ENCODE assay signal across 20 cellular contexts in genomic region chr3:13868844-13869724, GRCh38. TPM values are rescaled to one million over a fixed set of nuclear protein-coding genes. Genes with fewer than 3 reads are reported as not detected.
DNase-seq lines count a peak whose midpoint lies in the region; ATAC-seq and TF ChIP-seq lines count a peak whose summit lies in the region.
"Had no signal": no experiment of that assay in that cellular context is flagged by ENCODE, and none has a peak within 500 bp of the region (broad histone marks: within the 10 kb centered on the region; RNA-seq: fewer than 3 reads in every experiment).

No MANE protein-coding gene starts in this region.

- no peak overlapping the region for H3K27ac ChIP-seq in CD4-positive, CD25-positive, alpha-beta regulatory T cell (ENCODE audit: insufficient read depth, low read length, poor library complexity, severe bottlenecking)
- H3K27ac ChIP-seq in CD8-positive, alpha-beta memory T cell (ENCODE audit: low read depth, low read length): peak overlapping the region; percentile 27
- H3K27ac ChIP-seq: BLaER1 treated with 17β-estradiol and CSF1 and Interleukin-3, amounts not matched to agents 10 nM and 100 nM; Peyer's patch had no signal

- intact Hi-C loops in activated CD4-positive, alpha-beta memory T cell treated with anti-CD3 and anti-CD28 coated beads for 36 hours (cut with micrococcal nuclease): loop anchor here (5.0 kb wide), 1 partner anchor 387 kb away; the partner anchor contains the start of gene HDAC11

- H3K27ac Mint-ChIP-seq in activated CD4-positive, alpha-beta memory T cell treated with anti-CD3 and anti-CD28 coated beads for 36 hours: peak overlapping the region; percentile 19
- no peak overlapping the region for H3K27ac Mint-ChIP-seq in activated CD4-positive, alpha-beta memory T cell treated with anti-CD3 and anti-CD28 coated beads, Interleukin-2, amount 10 ng/mL, durations not matched to agents 7 days and 5 days
- peak overlapping the region; percentile 27 to 90 (median 89) for H3K27ac Mint-ChIP-seq in CD4-positive, CD25-positive, alpha-beta regulatory T cell
- peak overlapping the region in 7 of 8 donors; percentile 22 to 92 (median 77) for H3K27ac Mint-ChIP-seq in CD8-positive, alpha-beta memory T cell
- H3K27ac Mint-ChIP-seq in central memory CD8-positive, alpha-beta T cell (ENCODE audit: low read depth): peak overlapping the region; percentile 83
- H3K27ac Mint-ChIP-seq: HFFc6 had no signal

- H3K9me3 Mint-ChIP-seq in activated CD4-positive, alpha-beta memory T cell treated with anti-CD3 and anti-CD28 coated beads for 36 hours: no peaks in the 10 kb centered on the region
- H3K9me3 Mint-ChIP-seq in activated CD4-positive, alpha-beta memory T cell treated with anti-CD3 and anti-CD28 coated beads, Interleukin-2, amount 10 ng/mL, durations not matched to agents 7 days and 5 days: no peaks in the 10 kb centered on the region
- H3K9me3 Mint-ChIP-seq in CD4-positive, CD25-positive, alpha-beta regulatory T cell: peaks cover 0 to 5% (median 2%) of the 10 kb centered on the region in 7 donors
- peaks cover 0 to 2% (median 0%) of the 10 kb centered on the region in 5 donors for H3K9me3 Mint-ChIP-seq in CD8-positive, alpha-beta memory T cell
- no peaks in the 10 kb centered on the region for H3K9me3 Mint-ChIP-seq in central memory CD8-positive, alpha-beta T cell

- H3K4me1 ChIP-seq in CD4-positive, CD25-positive, alpha-beta regulatory T cell (ENCODE audit: control insufficient read depth, insufficient read depth, low read length, poor library complexity, severe bottlenecking): peaks cover 21% of the 10 kb centered on the region
- H3K4me1 ChIP-seq in CD8-positive, alpha-beta memory T cell (ENCODE audit: insufficient read depth, low read length): peaks cover 55% of the 10 kb centered on the region
- H3K4me1 ChIP-seq: Caco-2, Peyer's patch had no signal

- POLR2A ChIA-PET in activated CD4-positive, alpha-beta memory T cell treated with anti-CD3 and anti-CD28 coated beads for 36 hours (lab: Charles Lee): no interaction called here
- POLR2A ChIA-PET in activated CD4-positive, alpha-beta memory T cell treated with anti-CD3 and anti-CD28 coated beads, Interleukin-2, amount 10 ng/mL, durations not matched to agents 7 days and 5 days (lab: Charles Lee): interaction anchor here (1.1 kb wide), 1 partner anchor 11 kb away, joined by 4 read pairs; the partner anchor contains the start of gene WNT7A
- POLR2A ChIA-PET in CD8-positive, alpha-beta memory T cell (lab: Charles Lee): no interaction called here
- POLR2A ChIA-PET in GM10248 (lab: Yijun Ruan, JAX): no interaction called here

- H3K4me3 Mint-ChIP-seq in activated CD4-positive, alpha-beta memory T cell treated with anti-CD3 and anti-CD28 coated beads for 36 hours: no peak overlapping the region
- H3K4me3 Mint-ChIP-seq in activated CD4-positive, alpha-beta memory T cell treated with anti-CD3 and anti-CD28 coated beads, Interleukin-2, amount 10 ng/mL, durations not matched to agents 7 days and 5 days: no peak overlapping the region
- H3K4me3 Mint-ChIP-seq in CD4-positive, CD25-positive, alpha-beta regulatory T cell: no peak overlapping the region
- no peak overlapping the region for H3K4me3 Mint-ChIP-seq in CD8-positive, alpha-beta memory T cell
- H3K4me3 Mint-ChIP-seq in central memory CD8-positive, alpha-beta T cell: no peak overlapping the region
- H3K4me3 Mint-ChIP-seq: HFFc6 had no signal

- CTCF ChIA-PET in activated CD4-positive, alpha-beta memory T cell treated with anti-CD3 and anti-CD28 coated beads for 36 hours (lab: Charles Lee): interaction anchor here (4.4 kb wide), 1 partner anchor 11 kb away, joined by 35 read pairs; the partner anchor contains the start of gene WNT7A
- CTCF ChIA-PET in activated CD4-positive, alpha-beta memory T cell treated with anti-CD3 and anti-CD28 coated beads, Interleukin-2, amount 10 ng/mL, durations not matched to agents 7 days and 5 days (lab: Charles Lee): no interaction called here
- CTCF ChIA-PET in CD8-positive, alpha-beta memory T cell (lab: Charles Lee): interaction anchor here (1.7 kb wide), 1 partner anchor 16 kb away, joined by 5 read pairs; no protein-coding TSS in a partner anchor
- CTCF ChIA-PET in GM10248 (lab: Yijun Ruan, JAX): no interaction called here

- no peak overlapping the region for H3K4me3 ChIP-seq in CD4-positive, CD25-positive, alpha-beta regulatory T cell (ENCODE audit: low read depth, low read length)
- no peak overlapping the region for H3K4me3 ChIP-seq in CD8-positive, alpha-beta memory T cell (ENCODE audit: low read length)
- H3K4me3 ChIP-seq: BLaER1 treated with 17β-estradiol and CSF1 and Interleukin-3, amounts not matched to agents 10 nM and 100 nM; Peyer's patch had no signal

- no peaks in the 10 kb centered on the region for H3K27me3 Mint-ChIP-seq in activated CD4-positive, alpha-beta memory T cell treated with anti-CD3 and anti-CD28 coated beads for 36 hours
- H3K27me3 Mint-ChIP-seq in activated CD4-positive, alpha-beta memory T cell treated with anti-CD3 and anti-CD28 coated beads, Interleukin-2, amount 10 ng/mL, durations not matched to agents 7 days and 5 days: peaks cover 4% of the 10 kb centered on the region
- H3K27me3 Mint-ChIP-seq in CD4-positive, CD25-positive, alpha-beta regulatory T cell: peaks cover 2% of the 10 kb centered on the region
- peaks cover 2 to 7% of the 10 kb centered on the region in 2 donors for H3K27me3 Mint-ChIP-seq in CD8-positive, alpha-beta memory T cell
- H3K27me3 Mint-ChIP-seq in central memory CD8-positive, alpha-beta T cell: peaks cover 4% of the 10 kb centered on the region

- DNase-seq in activated CD4-positive, alpha-beta memory T cell treated with anti-CD3 and anti-CD28 coated beads for 36 hours: no peak
- DNase-seq in activated CD4-positive, alpha-beta memory T cell treated with anti-CD3 and anti-CD28 coated beads, Interleukin-2, amount 10 ng/mL, durations not matched to agents 7 days and 5 days: no peak
- no peak for DNase-seq in CD4-positive, CD25-positive, alpha-beta regulatory T cell
- no peak for DNase-seq in CD8-positive, alpha-beta memory T cell
- DNase-seq in central memory CD8-positive, alpha-beta T cell (ENCODE audit: low spot score in 2 of 2): no peak
- no peak for DNase-seq in NCI-H82 (lab: John Stamatoyannopoulos, UW)
- no peak for DNase-seq in GM10248 (ENCODE audit: extremely low spot score)
- no peak for DNase-seq in CD1c-positive myeloid dendritic cell (ENCODE audit: extremely low spot score)
- DNase-seq: Caco-2; GDM1; HFFc6; NCI-H1092 treated with DMSO at 0.1 percent for 48 hours; NCI-H146; NCI-H2029 treated with DMSO at 0.1 percent for 48 hours; NCI-H2171; NCI-H526 treated with DMSO at 0.1 percent for 48 hours; NK-92 treated with Interleukin-12 subunit alpha and Interleukin-12 subunit beta, amount 100 ng/mL, for 24 hours had no signal

- no peak for ATAC-seq in CD4-positive, CD25-positive, alpha-beta regulatory T cell (ENCODE audit: low read depth in 2 of 2)
- no peak for ATAC-seq in central memory CD8-positive, alpha-beta T cell (replicated peaks; ENCODE audit: extremely low read depth, poor library complexity, severe bottlenecking)

- H3K27me3 ChIP-seq in CD4-positive, CD25-positive, alpha-beta regulatory T cell (ENCODE audit: control insufficient read depth, insufficient read depth, low read length): no peaks in the 10 kb centered on the region
- no peaks in the 10 kb centered on the region for H3K27me3 ChIP-seq in CD8-positive, alpha-beta memory T cell (ENCODE audit: insufficient read depth, low read length, poor library complexity, severe bottlenecking)
- H3K27me3 ChIP-seq: Peyer's patch had no signal

- peaks cover 7% of the 10 kb centered on the region for H3K36me3 Mint-ChIP-seq in activated CD4-positive, alpha-beta memory T cell treated with anti-CD3 and anti-CD28 coated beads for 36 hours
- no peaks in the 10 kb centered on the region for H3K36me3 Mint-ChIP-seq in activated CD4-positive, alpha-beta memory T cell treated with anti-CD3 and anti-CD28 coated beads, Interleukin-2, amount 10 ng/mL, durations not matched to agents 7 days and 5 days (ENCODE audit: low read depth)
- H3K36me3 Mint-ChIP-seq in CD4-positive, CD25-positive, alpha-beta regulatory T cell: peaks cover 7% of the 10 kb centered on the region
- H3K36me3 Mint-ChIP-seq in CD8-positive, alpha-beta memory T cell: peaks cover 3 to 9% (median 7%) of the 10 kb centered on the region in 3 donors
- H3K36me3 Mint-ChIP-seq in central memory CD8-positive, alpha-beta T cell (ENCODE audit: insufficient read depth): peaks cover 9% of the 10 kb centered on the region

- no peak for TF ChIP-seq CTCF in GM10248 (IDR thresholded peaks at IDR 0.05; ENCODE audit: control extremely low read depth, extremely low read depth, low read depth, missing control alignments)

- H3K36me3 ChIP-seq in CD4-positive, CD25-positive, alpha-beta regulatory T cell (ENCODE audit: control insufficient read depth, insufficient read depth, low read length): no peaks in the 10 kb centered on the region
- no peaks in the 10 kb centered on the region for H3K36me3 ChIP-seq in CD8-positive, alpha-beta memory T cell (ENCODE audit: insufficient read depth, low read length)
- H3K36me3 ChIP-seq: BLaER1 treated with 17β-estradiol and CSF1 and Interleukin-3, amounts not matched to agents 10 nM and 100 nM; Peyer's patch had no signal

- H3K9me3 ChIP-seq in CD4-positive, CD25-positive, alpha-beta regulatory T cell (ENCODE audit: control insufficient read depth in 2 of 2, low read length in 2 of 2): no peaks in the 10 kb centered on the region
- H3K9me3 ChIP-seq in CD8-positive, alpha-beta memory T cell (ENCODE audit: low read length): no peaks in the 10 kb centered on the region
- H3K9me3 ChIP-seq: Caco-2, Peyer's patch had no signal

- peaks cover 51% of the 10 kb centered on the region for H3K4me1 Mint-ChIP-seq in activated CD4-positive, alpha-beta memory T cell treated with anti-CD3 and anti-CD28 coated beads for 36 hours (ENCODE audit: low read depth)
- H3K4me1 Mint-ChIP-seq in activated CD4-positive, alpha-beta memory T cell treated with anti-CD3 and anti-CD28 coated beads, Interleukin-2, amount 10 ng/mL, durations not matched to agents 7 days and 5 days: peaks cover 40% of the 10 kb centered on the region
- peaks cover 0 to 45% (median 18%) of the 10 kb centered on the region in 4 donors for H3K4me1 Mint-ChIP-seq in CD4-positive, CD25-positive, alpha-beta regulatory T cell
- peaks cover 39 to 47% (median 45%) of the 10 kb centered on the region in 3 donors for H3K4me1 Mint-ChIP-seq in CD8-positive, alpha-beta memory T cell
- H3K4me1 Mint-ChIP-seq in central memory CD8-positive, alpha-beta T cell: peaks cover 30% of the 10 kb centered on the region

RNA-seq across cellular contexts. Expression of gene WNT7A, which starts 10.8 kb away (rescaled TPM):
- under 1 TPM; 0.29 to 0.33 TPM for total RNA-seq in activated CD4-positive, alpha-beta memory T cell treated with anti-CD3 and anti-CD28 coated beads for 36 hours
- under 1 TPM in 1 of 2 experiments, not detected in 1; 0.13 TPM for total RNA-seq in activated CD4-positive, alpha-beta memory T cell treated with anti-CD3 and anti-CD28 coated beads, Interleukin-2, amount 10 ng/mL, durations not matched to agents 7 days and 5 days
- total RNA-seq in CD4-positive, CD25-positive, alpha-beta regulatory T cell: 2.5 TPM
- 1 to 10 TPM in 1 of 4 donors, under 1 TPM in 2, not detected in 1; 0.34 to 1.4 (median 0.87) TPM for polyA plus RNA-seq in CD4-positive, CD25-positive, alpha-beta regulatory T cell
- total RNA-seq in CD8-positive, alpha-beta memory T cell: under 1 TPM; 0.31 to 0.38 TPM
- polyA plus RNA-seq in CD8-positive, alpha-beta memory T cell: 1.5 TPM
- total RNA-seq: A673, HFFc6, Peyer's patch had no signal

Comparison
In these comparisons a context has a peak if more than half of its experiments do, and no peak if none do; other contexts are left out.
1. CTCF ChIA-PET loops: an anchor here in activated CD4-positive, alpha-beta memory T cell treated with anti-CD3 and anti-CD28 coated beads for 36 hours (4.4 kb wide) and CD8-positive, alpha-beta memory T cell (1.7 kb wide); none called in activated CD4-positive, alpha-beta memory T cell treated with anti-CD3 and anti-CD28 coated beads, Interleukin-2, amount 10 ng/mL, durations not matched to agents 7 days and 5 days and GM10248.